20 cellular contexts compared by ENCODE assay signal in the genomic region with DNA sequence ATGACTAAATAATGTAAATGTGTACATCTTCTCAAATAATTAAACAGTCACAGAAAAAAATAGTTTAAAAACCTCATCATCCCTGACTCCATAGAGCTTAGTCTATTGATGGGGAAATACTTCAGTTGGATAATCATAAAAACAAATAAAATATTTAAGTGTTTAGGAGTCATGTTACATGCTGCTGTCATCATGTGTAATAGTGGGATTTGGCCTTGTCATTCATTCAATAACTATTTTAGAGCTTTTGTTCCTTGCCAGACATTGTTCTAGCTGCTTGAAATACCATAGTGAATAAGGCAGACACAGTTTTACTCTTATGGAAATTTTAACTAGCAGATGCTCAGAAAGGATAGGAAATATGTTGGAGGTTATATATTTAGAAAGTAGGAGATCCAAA.
A peak's percentile ranks its signal among the peaks of the same experiment; 100 is the strongest.
DNase-seq lines count a peak whose midpoint lies in the region; ATAC-seq and TF ChIP-seq lines count a peak whose summit lies in the region.
"Had no signal": no experiment of that assay in that cellular context is flagged by ENCODE, and none has a peak within 500 bp of the region (broad histone marks: within the 10 kb centered on the region; RNA-seq: fewer than 3 reads in every experiment).

No MANE protein-coding gene starts in this region.

- H3K9me3 ChIP-seq in AG04450 (ENCODE audit: control insufficient read depth, insufficient read depth, low read length) = no peaks in the 10 kb centered on the region

- POLR2A ChIA-PET in AG04450 (lab: Yijun Ruan, JAX) = no interaction called here

- H3K4me3 ChIP-seq in AG04450 (ENCODE audit: low read depth, low read length) (no peak overlapping the region), brain microvascular endothelial cell (ENCODE audit: low read depth, low read length) (no peak overlapping the region), foreskin fibroblast (ENCODE audit: low read depth in 1 of 2, low read length in 2 of 2) (no peak overlapping the region), coronary artery (no peak overlapping the region)
- H3K4me3 ChIP-seq: stomach had no signal

- in situ Hi-C loops in brain microvascular endothelial cell (cut with HindIII; ENCODE audit: low pct_ligation_motif_present, low sequenced_read_pairs) = no loop called here

- DNase-seq in AG04450 (ENCODE audit: low read depth, low spot score) (peak; percentile 7), HT1080 (ENCODE audit: low read depth) (peak; percentile 41), brain microvascular endothelial cell (peak; percentile 47), foreskin fibroblast (peak; percentile 71 to 78), coronary artery (ENCODE audit: low spot score) (no peak)
- DNase-seq in activated naive CD4-positive, alpha-beta T cell (lab: John Stamatoyannopoulos, UW) = no peak
- DNase-seq: activated CD4-positive, alpha-beta T cell treated with anti-CD3 and anti-CD28 coated beads for 48 hours; activated naive CD4-positive, alpha-beta T cell treated with anti-CD3 and anti-CD28 coated beads, Interleukin-2, amount 10 ng/mL, durations not matched to agents 7 days and 5 days; effector CD4-positive, alpha-beta T cell; foreskin melanocyte; left colon; NCI-H2107; NCI-H748 treated with DMSO at 0.1 percent for 48 hours; OCI-M1; stomach had no signal

- no peak overlapping the region for H3K4me3 Mint-ChIP-seq in activated T-helper 17 cell treated with anti-CD3 and anti-CD28 coated beads, Interleukin-2, amount 50 U/mL, for 72 hours
- H3K4me3 Mint-ChIP-seq: activated naive CD4-positive, alpha-beta T cell treated with anti-CD3 and anti-CD28 coated beads, Interleukin-2, amount 10 ng/mL, durations not matched to agents 7 days and 5 days; brain; mesothelial cell of epicardium; neural crest cell had no signal

- H3K36me3 Mint-ChIP-seq in activated T-helper 17 cell treated with anti-CD3 and anti-CD28 coated beads, Interleukin-2, amount 50 U/mL, for 72 hours (ENCODE audit: low read depth) = no peaks in the 10 kb centered on the region
- H3K36me3 Mint-ChIP-seq: activated naive CD4-positive, alpha-beta T cell treated with anti-CD3 and anti-CD28 coated beads, Interleukin-2, amount 10 ng/mL, durations not matched to agents 7 days and 5 days; brain had no signal

- peaks cover 9% of the 10 kb centered on the region for H3K9me3 Mint-ChIP-seq in activated T-helper 17 cell treated with anti-CD3 and anti-CD28 coated beads, Interleukin-2, amount 50 U/mL, for 72 hours

- H3K27ac ChIP-seq in AG04450 (ENCODE audit: low read depth, low read length) (no peak overlapping the region), brain microvascular endothelial cell (peak overlapping the region; percentile 35), coronary artery (no peak overlapping the region)
- H3K27ac ChIP-seq: stomach had no signal

- no peaks in the 10 kb centered on the region for H3K27me3 ChIP-seq in AG04450 (ENCODE audit: control insufficient read depth, insufficient read depth, low read length)
- H3K27me3 ChIP-seq in brain microvascular endothelial cell (replicated peaks) = no peaks in the 10 kb centered on the region
- H3K27me3 ChIP-seq: stomach had no signal

- no peak for ATAC-seq in HG03108 (IDR thresholded peaks at IDR 0.05; ENCODE audit: unreplicated experiment)
- no peak for ATAC-seq in activated T-helper 17 cell treated with anti-CD3 and anti-CD28 coated beads, Interleukin-2, amount 50 U/mL, for 72 hours (replicated peaks)
- ATAC-seq: left colon had no signal

- H3K27ac Mint-ChIP-seq in activated T-helper 17 cell treated with anti-CD3 and anti-CD28 coated beads, Interleukin-2, amount 50 U/mL, for 72 hours = no peak overlapping the region
- H3K27ac Mint-ChIP-seq: activated naive CD4-positive, alpha-beta T cell treated with anti-CD3 and anti-CD28 coated beads, Interleukin-2, amount 10 ng/mL, durations not matched to agents 7 days and 5 days; mesothelial cell of epicardium had no signal

- H3K4me1 Mint-ChIP-seq in activated T-helper 17 cell treated with anti-CD3 and anti-CD28 coated beads, Interleukin-2, amount 50 U/mL, for 72 hours = no peaks in the 10 kb centered on the region
- H3K4me1 Mint-ChIP-seq: activated naive CD4-positive, alpha-beta T cell treated with anti-CD3 and anti-CD28 coated beads, Interleukin-2, amount 10 ng/mL, durations not matched to agents 7 days and 5 days had no signal

- TF ChIP-seq CTCF in AG04450 (IDR thresholded peaks at IDR 0.05; ENCODE audit: low read depth, low read length) = no peak
- TF ChIP-seq CTCF in brain microvascular endothelial cell (IDR thresholded peaks at IDR 0.05; ENCODE audit: low read depth, low read length, missing control alignments) = no peak
- TF ChIP-seq CTCF in foreskin fibroblast (IDR thresholded peaks at IDR 0.05; ENCODE audit: low read depth, low read length) = no peak
- TF ChIP-seq CTCF in coronary artery (IDR thresholded peaks at IDR 0.05) = no peak

- H3K36me3 ChIP-seq in brain microvascular endothelial cell (replicated peaks) = no peaks in the 10 kb centered on the region
- H3K36me3 ChIP-seq: stomach had no signal

- H3K27me3 Mint-ChIP-seq in activated T-helper 17 cell treated with anti-CD3 and anti-CD28 coated beads, Interleukin-2, amount 50 U/mL, for 72 hours = peaks cover 6% of the 10 kb centered on the region

- CTCF ChIA-PET in AG04450 (lab: Charles Lee) = no interaction called here

Comparison
In these comparisons a context has a peak if more than half of its experiments do, and no peak if none do; other contexts are left out.
1. DNase-seq: peak in AG04450 (single experiment), HT1080 (single experiment), brain microvascular endothelial cell (single experiment) and foreskin fibroblast (2 of 2); none in coronary artery (single experiment) and activated naive CD4-positive, alpha-beta T cell (0 of 4).